In the genomic region with DNA sequence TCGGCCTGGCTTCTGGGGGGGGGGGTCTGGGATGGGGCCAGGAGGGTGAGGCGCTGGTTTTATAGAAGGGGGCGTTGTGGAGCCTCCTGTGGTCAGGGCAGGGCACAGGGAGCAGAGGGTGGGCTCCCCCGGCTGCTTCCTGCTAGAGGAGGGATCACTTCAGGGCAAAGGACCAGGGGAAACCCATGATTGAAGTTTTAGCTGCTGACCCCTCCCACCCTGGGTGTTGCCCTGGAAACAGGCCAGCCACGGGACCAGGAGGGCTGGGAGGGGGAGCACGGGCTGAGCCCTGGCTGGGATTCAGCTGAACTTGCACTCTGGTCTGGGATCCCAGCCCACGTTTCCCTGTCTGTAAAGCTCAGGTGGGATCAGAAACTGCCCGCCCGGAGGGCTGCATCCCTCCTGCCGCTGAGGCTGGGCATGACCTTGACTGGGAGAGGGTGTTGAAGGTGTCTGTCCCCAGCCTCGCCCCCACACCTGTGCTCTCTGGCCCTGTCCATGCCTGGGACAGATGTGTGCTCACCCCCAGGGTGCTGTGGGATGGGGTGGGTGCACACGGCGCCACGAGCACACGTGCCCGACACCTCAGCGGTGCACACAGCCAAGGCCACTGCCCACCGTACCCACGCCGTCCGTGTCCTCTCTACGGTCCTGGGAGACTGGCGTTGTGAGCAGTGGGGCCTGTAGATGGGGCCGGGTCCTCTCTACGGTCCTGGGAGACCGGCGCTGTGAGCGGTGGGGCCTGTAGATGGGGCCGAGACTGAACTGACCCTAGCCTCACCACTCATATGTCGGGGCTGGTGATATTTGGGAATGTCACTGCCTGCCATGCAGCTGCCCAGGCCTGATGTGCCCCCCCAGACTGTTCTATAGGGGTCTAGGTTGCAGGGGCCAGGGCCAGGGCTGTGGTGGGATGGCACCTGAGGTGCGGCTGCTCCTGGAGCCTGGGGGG, we compare ENCODE assay signal across 8 cellular contexts. TPM values are rescaled to one million over a fixed set of nuclear protein-coding genes. Genes with fewer than 3 reads are reported as not detected.
DNase-seq lines count a peak whose midpoint lies in the region; ATAC-seq and TF ChIP-seq lines count a peak whose summit lies in the region.

No MANE protein-coding gene starts in this region.

- peak; percentile 92 for DNase-seq in GM03348 (ENCODE audit: low spot score)
- peak; percentile 74 for DNase-seq in PC-3
- peak; percentile 96 to 99 for DNase-seq in lower leg skin (ENCODE audit: low spot score in 2 of 2)
- peak; percentile 94 for DNase-seq in upper lobe of right lung
- no peak for DNase-seq in stimulated activated CD4-positive, alpha-beta T cell treated with anti-CD3 and anti-CD28 coated beads, Interleukin-4, amount 100 ng/mL, for 4 hours

- H3K4me2 ChIP-seq in PC-3 (ENCODE audit: low read length) = peak overlapping the region; percentile 90

- no peak overlapping the region for H2AFZ ChIP-seq in PC-3 (ENCODE audit: low read length)

- TF ChIP-seq CTCF in PC-3 (conservative IDR thresholded peaks at IDR 0.05; ENCODE audit: low read depth, low read length) = no peak
- no peak for TF ChIP-seq CTCF in lower leg skin (IDR thresholded peaks at IDR 0.05)
- TF ChIP-seq CTCF in upper lobe of right lung (IDR thresholded peaks at IDR 0.05) = peak; percentile 19

- ATAC-seq in PC-3 (peak; percentile 30), upper lobe of right lung (peak; percentile 54), HG03565 (IDR thresholded peaks at IDR 0.05; ENCODE audit: unreplicated experiment) (no peak), HG02870 (IDR thresholded peaks at IDR 0.05; ENCODE audit: unreplicated experiment) (no peak)

- H3K9me3 ChIP-seq in PC-3 (ENCODE audit: low read length) = no peaks in the 10 kb centered on the region
- no peaks in the 10 kb centered on the region for H3K9me3 ChIP-seq in duodenal mucosa (ENCODE audit: control insufficient read depth in 1 of 2, low read length in 2 of 2)
- H3K9me3 ChIP-seq in upper lobe of right lung = no peaks in the 10 kb centered on the region

- CTCF ChIA-PET in PC-3 (lab: Charles Lee) = interaction anchor here (0.6 kb wide), 1 partner anchor 144 kb away, joined by 6 read pairs; no protein-coding TSS in a partner anchor

- H3K36me3 ChIP-seq in PC-3 (ENCODE audit: low read depth, low read length) (peaks cover 15% of the 10 kb centered on the region), duodenal mucosa (ENCODE audit: control insufficient read depth in 1 of 2, insufficient read depth in 2 of 2, low read length in 2 of 2) (peaks cover 0 to 7% of the 10 kb centered on the region in 2 donors), upper lobe of right lung (peaks cover 8% of the 10 kb centered on the region)

- H3K27me3 ChIP-seq in PC-3 (ENCODE audit: low read length) (no peaks in the 10 kb centered on the region), duodenal mucosa (ENCODE audit: control insufficient read depth in 1 of 2, insufficient read depth in 2 of 2, low read length in 2 of 2) (peaks cover 12 to 18% of the 10 kb centered on the region in 2 donors), upper lobe of right lung (no peaks in the 10 kb centered on the region)

- no peak for TF ChIP-seq POLR2A in lower leg skin (IDR thresholded peaks at IDR 0.05)

- H4K20me1 ChIP-seq in PC-3 (ENCODE audit: low read length) = peaks cover 22% of the 10 kb centered on the region

- H3K27ac ChIP-seq in PC-3 (ENCODE audit: low read length) (peak overlapping the region; percentile 64; the same call in 1 of the 2 replicates), duodenal mucosa (ENCODE audit: low read depth, low read length) (no peak overlapping the region), upper lobe of right lung (peak overlapping the region; percentile 97)

- H3K9ac ChIP-seq in PC-3 (ENCODE audit: low read length) = 0 out of 2 replicates have a peak overlapping the region, but pooled peaks have one; percentile 48
- H3K9ac ChIP-seq in duodenal mucosa (ENCODE audit: low read depth in 1 of 2, low read length in 2 of 2) = peak overlapping the region in 1 of 2 donors; percentile 16

- TSS peak; percentile 17 for BruUV-seq in PC-3 (replicated peaks; lab: Mats Ljungman, UMichigan)

- H3K9me2 ChIP-seq in PC-3 (replicated peaks; ENCODE audit: low read length) = no peaks in the 10 kb centered on the region

- H3K79me2 ChIP-seq in PC-3 (ENCODE audit: low read length) = peaks cover 69% of the 10 kb centered on the region

- POLR2A ChIA-PET in PC-3 (lab: Charles Lee; ENCODE audit: unreplicated experiment) = interaction anchor here (0.5 to 0.6 kb wide), 2 partner anchors 26 to 170 kb away, joined by 3 to 4 read pairs; no protein-coding TSS in a partner anchor

- WGBS in lower leg skin, 2 donors = 19 to 20% methylated on average over 15 to 29 of the region's 31 CpGs

- H3K4me3 ChIP-seq in PC-3 (ENCODE audit: low read length) (peak overlapping the region; percentile 100; the same call in 1 of the 2 replicates), duodenal mucosa (ENCODE audit: low read depth in 1 of 2, low read length in 2 of 2) (peak overlapping the region; percentile 17 to 32), lower leg skin (ENCODE audit: low read depth, poor library complexity, severe bottlenecking) (no peak overlapping the region), upper lobe of right lung (peak overlapping the region; percentile 100)

- H3K4me1 ChIP-seq in PC-3 (ENCODE audit: insufficient read depth, low read length) (peaks cover 43% of the 10 kb centered on the region), duodenal mucosa (ENCODE audit: control insufficient read depth in 1 of 2, insufficient read depth in 2 of 2, low read length in 2 of 2) (peaks cover 22 to 36% of the 10 kb centered on the region in 2 donors), upper lobe of right lung (peaks cover 51% of the 10 kb centered on the region)

- intact Hi-C loops in PC-3 (cut with micrococcal nuclease) = loop anchor here (5.0 kb wide), 1 partner anchor 207 kb away; no protein-coding TSS in a partner anchor
- intact Hi-C loops in lower leg skin (cut with DNase I; ENCODE audit: low total_unique reads) = loop anchor here (5.0 kb wide), 1 partner anchor 207 kb away; no protein-coding TSS in a partner anchor
- intact Hi-C loops in upper lobe of right lung (cut with DNase I) = no loop called here

- no peaks in the 10 kb centered on the region for H3F3A ChIP-seq in PC-3 (ENCODE audit: low read length, unreplicated experiment)

RNA-seq across cellular contexts. Expression of gene TSPAN4, which starts 2.3 kb away (rescaled TPM):
- total RNA-seq in PC-3 (2014; rRNA removed) (121 and 138 TPM in 2 replicates), lower leg skin (10 to 100 TPM; 57.3 to 88.3 (median 70.7) TPM), upper lobe of right lung (167 TPM)

RNA-seq across cellular contexts. Expression of gene POLR2L, which starts 2.6 kb away (rescaled TPM):
- total RNA-seq in PC-3 (2014; rRNA removed) (661 and 1,148 TPM in 2 replicates), lower leg skin (10 to 100 TPM; 39.1 to 61.2 (median 51.4) TPM), upper lobe of right lung (138 TPM)

RNA-seq across cellular contexts. Expression of gene CD151, which starts 12.2 kb away (rescaled TPM):
- total RNA-seq in PC-3 (2014; rRNA removed) (469 and 490 TPM in 2 replicates), lower leg skin (100 to 1,000 TPM; 124 to 186 (median 157) TPM), upper lobe of right lung (486 TPM)

RNA-seq across cellular contexts. Expression of gene CRACR2B, which starts 17.2 kb away (rescaled TPM):
- 10.6 and 19.8 TPM in 2 replicates for total RNA-seq in PC-3 (2014; rRNA removed)
- total RNA-seq in lower leg skin = 10 to 100 TPM; 14.5 to 47.9 (median 32.3) TPM
- total RNA-seq in upper lobe of right lung = 34.3 TPM

RNA-seq across cellular contexts. Expression of gene PNPLA2, which starts 26.3 kb away (rescaled TPM):
- total RNA-seq in PC-3 (2014; rRNA removed) = 40.2 and 41.4 TPM in 2 replicates
- total RNA-seq in lower leg skin = 10 to 100 TPM; 55.5 to 99.7 (median 72.4) TPM
- total RNA-seq in upper lobe of right lung = 143 TPM

Comparison
In these comparisons a context has a peak if more than half of its experiments do, and no peak if none do; other contexts are left out.
1. DNase-seq: peak in GM03348 (single experiment), PC-3 (single experiment), lower leg skin (2 of 2) and upper lobe of right lung (single experiment); none in stimulated activated CD4-positive, alpha-beta T cell treated with anti-CD3 and anti-CD28 coated beads, Interleukin-4, amount 100 ng/mL, for 4 hours (0 of 2).
2. ATAC-seq: peak in PC-3 (single experiment) and upper lobe of right lung (single experiment); none in HG03565 (single experiment) and HG02870 (single experiment).